8 cellular contexts compared by ENCODE assay signal in genomic region chr15:93974804-93975481, GRCh38.
A peak's percentile ranks its signal among the peaks of the same experiment; 100 is the strongest.
DNase-seq lines count a peak whose midpoint lies in the region; ATAC-seq and TF ChIP-seq lines count a peak whose summit lies in the region.

No MANE protein-coding gene starts in this region.

- H3K4me2 ChIP-seq in DND-41 (ENCODE audit: insufficient read depth, low read length): no peak overlapping the region

- no peak overlapping the region for H3K27ac Mint-ChIP-seq in stimulated activated naive B cell treated with anti-CD40 and anti-IgM and Interleukin-4, amounts not matched to agents 10 μg/mL and 1 μg/mL and 100 μg/mL, for 72 hours

- no peaks in the 10 kb centered on the region for H3K9me3 Mint-ChIP-seq in stimulated activated naive B cell treated with anti-CD40 and anti-IgM and Interleukin-4, amounts not matched to agents 10 μg/mL and 1 μg/mL and 100 μg/mL, for 72 hours

- H3K27ac ChIP-seq in DND-41 (ENCODE audit: low read length): no peak overlapping the region

- peak; percentile 48; the same call in 1 of the 3 replicates for ATAC-seq in DND-41 (ENCODE audit: insufficient read depth, low read depth)
- ATAC-seq in stimulated activated naive B cell treated with anti-CD40 and anti-IgM and Interleukin-4, amounts not matched to agents 10 μg/mL and 1 μg/mL and 100 μg/mL, for 72 hours (replicated peaks): no peak

- no peaks in the 10 kb centered on the region for H3K36me3 Mint-ChIP-seq in stimulated activated naive B cell treated with anti-CD40 and anti-IgM and Interleukin-4, amounts not matched to agents 10 μg/mL and 1 μg/mL and 100 μg/mL, for 72 hours

- H3K27me3 ChIP-seq in DND-41 (ENCODE audit: insufficient read depth, low read length, poor library complexity): no peaks in the 10 kb centered on the region

- no peaks in the 10 kb centered on the region for H3K4me1 Mint-ChIP-seq in stimulated activated naive B cell treated with anti-CD40 and anti-IgM and Interleukin-4, amounts not matched to agents 10 μg/mL and 1 μg/mL and 100 μg/mL, for 72 hours

- peaks cover 16% of the 10 kb centered on the region for H3K4me1 ChIP-seq in DND-41 (ENCODE audit: insufficient read depth, low read length)

- no peaks in the 10 kb centered on the region for H3K79me2 ChIP-seq in DND-41 (ENCODE audit: insufficient read depth, low read length)

- no peaks in the 10 kb centered on the region for H4K20me1 ChIP-seq in DND-41 (ENCODE audit: insufficient read depth, low read length)

- H3K4me3 Mint-ChIP-seq in stimulated activated naive B cell treated with anti-CD40 and anti-IgM and Interleukin-4, amounts not matched to agents 10 μg/mL and 1 μg/mL and 100 μg/mL, for 72 hours: no peak overlapping the region

- H3K4me3 ChIP-seq in DND-41 (ENCODE audit: low read depth in 1 of 2, low read length in 2 of 2) (no peak overlapping the region), choroid plexus epithelial cell (ENCODE audit: low read depth, low read length) (no peak overlapping the region)

- DNase-seq in DND-41: no peak
- DNase-seq in NCI-H2081 treated with DMSO at 0.1 percent for 48 hours (lab: John Stamatoyannopoulos, UW): peak; percentile 21
- DNase-seq in choroid plexus epithelial cell (ENCODE audit: low read depth): peak; percentile 45
- peak; percentile 1 for DNase-seq in non-pigmented ciliary epithelial cell (ENCODE audit: low read depth)
- DNase-seq in activated CD4-positive, CD25-positive, alpha-beta regulatory T cell (lab: John Stamatoyannopoulos, UW): no peak
- no peak for DNase-seq in activated T-cell treated with anti-CD3 and anti-CD28 coated beads, Interleukin-2, amount 50 U/mL, for 1 hour
- no peak for DNase-seq in stimulated activated CD4-positive, alpha-beta T cell treated with anti-CD3 and anti-CD28 coated beads, Interleukin-4, amount 100 ng/mL, for 24 hours
- DNase-seq in stimulated activated naive B cell treated with anti-CD40 and anti-IgM and Interleukin-4, amounts not matched to agents 10 μg/mL and 1 μg/mL and 100 μg/mL, for 72 hours: no peak

- TF ChIP-seq CTCF in DND-41 (IDR thresholded peaks at IDR 0.05; ENCODE audit: borderline replicate concordance, extremely low read depth, low read length, poor library complexity, severe bottlenecking) (peak; percentile 55), choroid plexus epithelial cell (conservative IDR thresholded peaks at IDR 0.05; ENCODE audit: low read depth, low read length) (peak; percentile 49)

- no peaks in the 10 kb centered on the region for H3K27me3 Mint-ChIP-seq in stimulated activated naive B cell treated with anti-CD40 and anti-IgM and Interleukin-4, amounts not matched to agents 10 μg/mL and 1 μg/mL and 100 μg/mL, for 72 hours

- peak overlapping the region; percentile 26; the same call in 1 of the 2 replicates for H2AFZ ChIP-seq in DND-41 (ENCODE audit: low read depth, low read length)

- no peak overlapping the region for H3K9ac ChIP-seq in DND-41 (ENCODE audit: low read depth, low read length)

- H3K36me3 ChIP-seq in DND-41 (ENCODE audit: insufficient read depth, low read length): no peaks in the 10 kb centered on the region

- H3K9me3 ChIP-seq in DND-41 (ENCODE audit: insufficient read depth, low read length, severe bottlenecking): peaks cover 8% of the 10 kb centered on the region

Comparison
In these comparisons a context has a peak if more than half of its experiments do, and no peak if none do; other contexts are left out.
1. DNase-seq: peak in NCI-H2081 treated with DMSO at 0.1 percent for 48 hours (single experiment), choroid plexus epithelial cell (single experiment) and non-pigmented ciliary epithelial cell (single experiment); none in DND-41 (single experiment), activated CD4-positive, CD25-positive, alpha-beta regulatory T cell (0 of 4), activated T-cell treated with anti-CD3 and anti-CD28 coated beads, Interleukin-2, amount 50 U/mL, for 1 hour (single experiment), stimulated activated CD4-positive, alpha-beta T cell treated with anti-CD3 and anti-CD28 coated beads, Interleukin-4, amount 100 ng/mL, for 24 hours (single experiment) and stimulated activated naive B cell treated with anti-CD40 and anti-IgM and Interleukin-4, amounts not matched to agents 10 μg/mL and 1 μg/mL and 100 μg/mL, for 72 hours (single experiment).